In genomic region chr9:98256632-98257218, GRCh38 we compare ENCODE assay signal across 8 cellular contexts. TPM values are rescaled to one million over a fixed set of nuclear protein-coding genes. Genes with fewer than 3 reads are reported as not detected.
DNase-seq lines count a peak whose midpoint lies in the region; ATAC-seq, FAIRE-seq and TF ChIP-seq lines count a peak whose summit lies in the region.

No MANE protein-coding gene starts in this region.

- intact Hi-C loops in left ventricle myocardium inferior (cut with micrococcal nuclease) (loop anchor here (10.0 kb wide), 1 partner anchor 182 kb away; no protein-coding TSS in a partner anchor), Right ventricle myocardium superior (cut with DNase I) (loop anchor here (5.0 kb wide), 1 partner anchor 199 kb away; the partner anchor contains the start of gene NANS)

- H3K9me3 ChIP-seq in left ventricle myocardium inferior (replicated peaks): no peaks in the 10 kb centered on the region
- no peaks in the 10 kb centered on the region for H3K9me3 ChIP-seq in mesenchymal stem cell (ENCODE audit: control insufficient read depth, low read length)
- no peaks in the 10 kb centered on the region for H3K9me3 ChIP-seq in suprapubic skin

- peak overlapping the region in 1 of 2 experiments; percentile 26 for H3K14ac ChIP-seq in mesenchymal stem cell (ENCODE audit: low read length in 2 of 2)

- peak overlapping the region; percentile 39 for H2BK120ac ChIP-seq in mesenchymal stem cell (ENCODE audit: low read depth, low read length)

- no peak overlapping the region for H2BK15ac ChIP-seq in mesenchymal stem cell (ENCODE audit: low read depth, poor library complexity, severe bottlenecking)

- peak overlapping the region; percentile 20 for H2AFZ ChIP-seq in mesenchymal stem cell (ENCODE audit: low read depth, low read length)

- no peaks in the 10 kb centered on the region for H3K36me3 ChIP-seq in left ventricle myocardium inferior
- H3K36me3 ChIP-seq in bronchial epithelial cell (ENCODE audit: control insufficient read depth, insufficient read depth, low read length): peaks cover 4% of the 10 kb centered on the region
- peaks cover 3 to 6% of the 10 kb centered on the region in 2 experiments for H3K36me3 ChIP-seq in mesenchymal stem cell (ENCODE audit: control insufficient read depth in 1 of 2, insufficient read depth in 2 of 2, low read depth in 1 of 2, low read length in 2 of 2)
- no peaks in the 10 kb centered on the region for H3K36me3 ChIP-seq in suprapubic skin

- H3K4me2 ChIP-seq in mesenchymal stem cell (ENCODE audit: low read length, poor library complexity, severe bottlenecking): peak overlapping the region; percentile 85

- no peak for FAIRE-seq in bronchial epithelial cell (lab: Jason Lieb, UNC)

- TF ChIP-seq CTCF in left ventricle myocardium inferior (IDR thresholded peaks at IDR 0.05; ENCODE audit: borderline replicate concordance) (no peak), bronchial epithelial cell (IDR thresholded peaks at IDR 0.05; ENCODE audit: insufficient read depth, low read length, severe bottlenecking) (no peak), suprapubic skin (IDR thresholded peaks at IDR 0.05) (no peak)

- H4K91ac ChIP-seq in mesenchymal stem cell (ENCODE audit: low read length): no peak overlapping the region

- no peak for ATAC-seq in Right ventricle myocardium superior (ENCODE audit: poor library complexity)

- no peak for TF ChIP-seq EP300 in suprapubic skin (IDR thresholded peaks at IDR 0.05)

- H3K4me1 ChIP-seq in left ventricle myocardium inferior: peaks cover 37% of the 10 kb centered on the region
- H3K4me1 ChIP-seq in mesenchymal stem cell (ENCODE audit: control insufficient read depth, insufficient read depth, low read depth, low read length): peaks cover 25% of the 10 kb centered on the region
- H3K4me1 ChIP-seq in suprapubic skin: peaks cover 45% of the 10 kb centered on the region

- H3K4me3 ChIP-seq in left ventricle myocardium inferior (peak overlapping the region; percentile 84), bronchial epithelial cell (ENCODE audit: low read depth, low read length) (peak overlapping the region; percentile 74), mesenchymal stem cell (ENCODE audit: insufficient read depth in 1 of 2, low read depth in 1 of 2, low read length in 2 of 2) (peak overlapping the region; percentile 78 to 83), suprapubic skin (peak overlapping the region; percentile 84)

- H3K18ac ChIP-seq in mesenchymal stem cell (ENCODE audit: low read depth in 1 of 2, low read length in 2 of 2): peak overlapping the region in 1 of 2 experiments; percentile 49

- WGBS in mesenchymal stem cell: 39% methylated on average over 7 of the region's 14 CpGs
- WGBS in suprapubic skin: 12% methylated on average over 14 of the region's 14 CpGs

- H3K79me1 ChIP-seq in mesenchymal stem cell (replicated peaks; ENCODE audit: low read length, poor library complexity, severe bottlenecking): peaks cover 11% of the 10 kb centered on the region

- TF ChIP-seq POLR2A in suprapubic skin (IDR thresholded peaks at IDR 0.05): no peak

- DNase-seq in left ventricle myocardium inferior: no peak
- DNase-seq in Right ventricle myocardium superior: no peak
- peak; percentile 39 for DNase-seq in SW480 (ENCODE audit: low spot score)
- no peak for DNase-seq in bronchial epithelial cell (ENCODE audit: low read depth)
- DNase-seq in mesenchymal stem cell: no peak
- DNase-seq in suprapubic skin (ENCODE audit: low spot score in 2 of 2): no peak
- no peak for DNase-seq in mesenteric fat pad (ENCODE audit: low spot score)
- no peak for DNase-seq in NCI-H446 (lab: John Stamatoyannopoulos, UW)

- H3K23ac ChIP-seq in mesenchymal stem cell (ENCODE audit: low read length in 2 of 2): no peak overlapping the region

- peak overlapping the region; percentile 98 for H3K9ac ChIP-seq in mesenchymal stem cell (ENCODE audit: low read length)

- H2BK12ac ChIP-seq in mesenchymal stem cell (ENCODE audit: low read length in 2 of 2): no peak overlapping the region

- no peaks in the 10 kb centered on the region for H3K27me3 ChIP-seq in left ventricle myocardium inferior (ENCODE audit: low read depth)
- H3K27me3 ChIP-seq in bronchial epithelial cell (ENCODE audit: control insufficient read depth, insufficient read depth, low read length): no peaks in the 10 kb centered on the region
- H3K27me3 ChIP-seq in mesenchymal stem cell (ENCODE audit: control insufficient read depth in 1 of 2, insufficient read depth in 1 of 2, low read length in 2 of 2): no peaks in the 10 kb centered on the region
- H3K27me3 ChIP-seq in suprapubic skin: no peaks in the 10 kb centered on the region

- peak overlapping the region; percentile 79 for H4K8ac ChIP-seq in mesenchymal stem cell (ENCODE audit: low read length)

- peak overlapping the region; percentile 19 to 82 for H3K4ac ChIP-seq in mesenchymal stem cell (ENCODE audit: low read depth in 1 of 2, low read length in 2 of 2)

- H2AK5ac ChIP-seq in mesenchymal stem cell (ENCODE audit: low read length, severe bottlenecking): peak overlapping the region; percentile 39

- H3K27ac ChIP-seq in left ventricle myocardium inferior (replicated peaks) (peak overlapping the region; percentile 98), mesenchymal stem cell (ENCODE audit: low read length, poor library complexity, severe bottlenecking) (no peak overlapping the region), suprapubic skin (peak overlapping the region; percentile 95)

- peak overlapping the region; percentile 39 for H2BK5ac ChIP-seq in mesenchymal stem cell (ENCODE audit: low read depth, low read length, poor library complexity, severe bottlenecking)

RNA-seq across cellular contexts. Expression of gene TBC1D2, which starts 1.3 kb away (rescaled TPM):
- 1.7 TPM for total RNA-seq in left ventricle myocardium inferior
- total RNA-seq in Right ventricle myocardium superior: 2.0 TPM
- 46.0 and 54.0 TPM in 2 replicates for total RNA-seq in bronchial epithelial cell
- polyA plus RNA-seq in mesenchymal stem cell (2013, experiment 1 of 2): 28.4 TPM
- 27.5 TPM for polyA plus RNA-seq in mesenchymal stem cell (2013, experiment 2 of 2)
- 10 to 100 TPM; 42.4 to 57.4 (median 49.0) TPM for total RNA-seq in suprapubic skin
- 12.0 TPM for total RNA-seq in mesenteric fat pad
